Comparison of ENCODE assay signal across 13 cellular contexts in genomic region chr11:12166299-12167092, GRCh38. TPM values are rescaled to one million over a fixed set of nuclear protein-coding genes. Genes with fewer than 3 reads are reported as not detected.
DNase-seq lines count a peak whose midpoint lies in the region; ATAC-seq and TF ChIP-seq lines count a peak whose summit lies in the region.
"Had no signal": no experiment of that assay in that cellular context is flagged by ENCODE, and none has a peak within 500 bp of the region (broad histone marks: within the 10 kb centered on the region; RNA-seq: fewer than 3 reads in every experiment).

No MANE protein-coding gene starts in this region.

- no peak for TF ChIP-seq EP300 in sigmoid colon (IDR thresholded peaks at IDR 0.05)

- intact Hi-C loops in Caco-2 (cut with micrococcal nuclease; ENCODE audit: unreplicated experiment) (loop anchor here (1.0 to 2.0 kb wide), 3 partner anchors 11 to 67 kb away; no protein-coding TSS in a partner anchor), PC-9 (cut with micrococcal nuclease; ENCODE audit: unreplicated experiment) (loop anchor here (2.0 to 10.0 kb wide), 2 partner anchors 16 to 58 kb away; no protein-coding TSS in a partner anchor), sigmoid colon (cut with DNase I) (no loop called here), body of pancreas (cut with DNase I) (no loop called here)

- H3K4me3 Mint-ChIP-seq in Caco-2 (ENCODE audit: unreplicated experiment) = peak overlapping the region; percentile 48
- H3K4me3 Mint-ChIP-seq: immature natural killer cell had no signal

- peaks cover 81% of the 10 kb centered on the region for H3K36me3 Mint-ChIP-seq in Caco-2 (ENCODE audit: insufficient read depth, unreplicated experiment)

- H3K79me2 ChIP-seq in PC-9 (ENCODE audit: low read depth) = peaks cover 19% of the 10 kb centered on the region

- H3K27ac ChIP-seq in PC-9 = peak overlapping the region; percentile 95
- peak overlapping the region; percentile 83 to 96 (median 94) for H3K27ac ChIP-seq in sigmoid colon
- no peak overlapping the region for H3K27ac ChIP-seq in body of pancreas
- H3K27ac ChIP-seq: pancreas had no signal

- TF ChIP-seq POLR2A in sigmoid colon (IDR thresholded peaks at IDR 0.05) (no peak), body of pancreas (IDR thresholded peaks at IDR 0.05) (no peak)

- H3K4me2 ChIP-seq in PC-9 = peak overlapping the region; percentile 71

- TF ChIP-seq CTCF in Caco-2 (IDR thresholded peaks at IDR 0.05; ENCODE audit: insufficient read depth in 1 of 2, low read depth in 1 of 2, low read length in 1 of 2, severe bottlenecking in 1 of 2, unreplicated experiment in 1 of 2) (no peak), PC-9 (conservative IDR thresholded peaks at IDR 0.05) (no peak), epithelial cell of esophagus (IDR thresholded peaks at IDR 0.05; ENCODE audit: insufficient read depth, low read depth, low read length, missing control alignments) (no peak), sigmoid colon (IDR thresholded peaks at IDR 0.05) (no peak), body of pancreas (IDR thresholded peaks at IDR 0.05) (no peak)

- H3K4me1 Mint-ChIP-seq in Caco-2 (ENCODE audit: low read depth, unreplicated experiment) = peaks cover 59% of the 10 kb centered on the region

- no peaks in the 10 kb centered on the region for H4K20me1 ChIP-seq in PC-9 (ENCODE audit: insufficient read depth)

- H3K9me3 Mint-ChIP-seq in Caco-2 (ENCODE audit: unreplicated experiment) = no peaks in the 10 kb centered on the region
- H3K9me3 Mint-ChIP-seq: immature natural killer cell had no signal

- BruUV-seq in Caco-2 (replicated peaks; lab: Mats Ljungman, UMichigan) (TSS peak; percentile 64), PC-9 (replicated peaks; lab: Mats Ljungman, UMichigan) (TSS peak; percentile 99)

- H2AFZ ChIP-seq in PC-9 = no peak overlapping the region

- no peaks in the 10 kb centered on the region for H3K9me3 ChIP-seq in Caco-2
- no peaks in the 10 kb centered on the region for H3K9me3 ChIP-seq in PC-9 (ENCODE audit: insufficient read depth, low read depth)
- H3K9me3 ChIP-seq in sigmoid colon = no peaks in the 10 kb centered on the region
- no peaks in the 10 kb centered on the region for H3K9me3 ChIP-seq in body of pancreas
- H3K9me3 ChIP-seq: pancreas had no signal

- H3K27me3 Mint-ChIP-seq in Caco-2 (ENCODE audit: insufficient read depth, unreplicated experiment) = no peaks in the 10 kb centered on the region

- H3K9me2 ChIP-seq in PC-9 (ENCODE audit: insufficient read depth) = no peaks in the 10 kb centered on the region

- POLR2A ChIA-PET in Caco-2 (lab: Charles Lee) (interaction anchor here (0.6 to 1.5 kb wide), 2 partner anchors 11 to 25 kb away, joined by 3 to 4 read pairs; no protein-coding TSS in a partner anchor), PC-9 (lab: Charles Lee; ENCODE audit: unreplicated experiment) (interaction anchor here (0.7 to 0.9 kb wide), 3 partner anchors 10 to 80 kb away, joined by 4 to 9 read pairs (median 7); no protein-coding TSS in a partner anchor)

- H3F3A ChIP-seq in PC-9 (ENCODE audit: insufficient read depth, low read depth) = peaks cover 50% of the 10 kb centered on the region

- DNase-seq in Caco-2 (no peak), PC-9 (no peak), epithelial cell of esophagus (ENCODE audit: low read depth) (peak; percentile 53), sigmoid colon (no peak), NAMALWA (ENCODE audit: low spot score) (no peak), body of pancreas (no peak)
- DNase-seq in central memory CD4-positive, alpha-beta T cell = no peak
- DNase-seq in stimulated activated CD4-positive, alpha-beta T cell treated with anti-CD3 and anti-CD28 coated beads, Interleukin-2, amount 100 ng/mL, for 24 hours = no peak
- DNase-seq: activated CD4-positive, CD25-positive, alpha-beta regulatory T cell treated with anti-CD3 and anti-CD28 coated beads, Interleukin-2, amount 50 U/mL, for 72 hours; amygdala; immature natural killer cell; pancreas; SHP77 had no signal

- H3K36me3 ChIP-seq in Caco-2 (ENCODE audit: control insufficient read depth, insufficient read depth, low read length) (peaks cover 7% of the 10 kb centered on the region), PC-9 (ENCODE audit: low read depth) (peaks cover 5% of the 10 kb centered on the region; the same call in 1 of the 2 replicates), sigmoid colon (peaks cover 0 to 7% (median 0%) of the 10 kb centered on the region in 4 donors), body of pancreas (replicated peaks in 1 of 2; ENCODE audit: insufficient read depth in 1 of 2, low read depth in 2 of 2) (no peaks in the 10 kb centered on the region)
- H3K36me3 ChIP-seq: pancreas had no signal

- 54 to 77% methylated on average over 5 of the region's 5 CpGs for WGBS in sigmoid colon, 2 donors
- 96% methylated on average over 5 of the region's 5 CpGs for WGBS in body of pancreas, 2 donors

- CTCF ChIA-PET in Caco-2 (lab: Charles Lee) = no interaction called here
- CTCF ChIA-PET in PC-9 (lab: Charles Lee) = no interaction called here

- peak overlapping the region; percentile 70 for H3K27ac Mint-ChIP-seq in Caco-2 (ENCODE audit: unreplicated experiment)

- no peak for ATAC-seq in body of pancreas

- H3K4me3 ChIP-seq in Caco-2 (ENCODE audit: low read depth, low read length) = no peak overlapping the region
- peak overlapping the region; percentile 17; the same call in 1 of the 2 replicates for H3K4me3 ChIP-seq in PC-9
- no peak overlapping the region for H3K4me3 ChIP-seq in epithelial cell of esophagus (ENCODE audit: low read length)
- H3K4me3 ChIP-seq in sigmoid colon = no peak overlapping the region
- H3K4me3 ChIP-seq in body of pancreas = no peak overlapping the region
- H3K4me3 ChIP-seq: pancreas had no signal

- H3K4me1 ChIP-seq in Caco-2 (peaks cover 73% of the 10 kb centered on the region), PC-9 (replicated peaks; ENCODE audit: insufficient read depth) (peaks cover 63% of the 10 kb centered on the region), sigmoid colon (peaks cover 0 to 92% (median 77%) of the 10 kb centered on the region in 4 donors), body of pancreas (no peaks in the 10 kb centered on the region)
- H3K4me1 ChIP-seq: pancreas had no signal

- H3K27me3 ChIP-seq in Caco-2 (replicated peaks; ENCODE audit: control insufficient read depth, insufficient read depth, low read length) (no peaks in the 10 kb centered on the region), PC-9 (ENCODE audit: insufficient read depth, low read depth) (no peaks in the 10 kb centered on the region), sigmoid colon (no peaks in the 10 kb centered on the region), body of pancreas (no peaks in the 10 kb centered on the region)
- H3K27me3 ChIP-seq: pancreas had no signal

RNA-seq across cellular contexts. Expression of gene MICAL2, which starts 56.1 kb away (rescaled TPM):
- total RNA-seq in Caco-2 (2022) (247 and 272 TPM in 2 replicates), PC-9 (2021) (30.5 and 32.4 TPM in 2 replicates), sigmoid colon (100 to 1,000 TPM; 115 to 145 (median 130) TPM), body of pancreas (10 to 100 TPM; 16.6 to 24.4 TPM)
- 10 to 100 TPM; 36.6 to 92.2 (median 91.1) TPM for polyA plus RNA-seq in sigmoid colon

Comparison
In these comparisons a context has a peak if more than half of its experiments do, and no peak if none do; other contexts are left out.
1. H3K27ac ChIP-seq: peak in PC-9 (single experiment) and sigmoid colon (4 of 4); none in body of pancreas (0 of 4).
2. intact Hi-C loops: an anchor here in Caco-2 (1.0 to 2.0 kb wide) and PC-9 (2.0 to 10.0 kb wide); none called in sigmoid colon and body of pancreas.